ENCODE assay signal across 23 cellular contexts in genomic region chr12:12297201-12297830, GRCh38. TPM values are rescaled to one million over a fixed set of nuclear protein-coding genes. Genes with fewer than 3 reads are reported as not detected.
"Had no signal": no experiment of that assay in that cellular context is flagged by ENCODE, and none has a peak within 500 bp of the region (broad histone marks: within the 10 kb centered on the region; RNA-seq: fewer than 3 reads in every experiment).

No MANE protein-coding gene starts in this region.

- H3K36me3 ChIP-seq: lower lobe of right lung, neutrophil, prostate gland, right atrium auricular region, thyroid gland had no signal

- H3K4me3 Mint-ChIP-seq: immature natural killer cell; memory B cell; naive thymus-derived CD4-positive, alpha-beta T cell; nephron; stimulated activated naive CD8-positive, alpha-beta T cell treated with anti-CD3 and anti-CD28 coated beads, Interleukin-15, amount 100 ng/mL, for 72 hours; type B pancreatic cell had no signal

- H3K4me1 ChIP-seq: right atrium auricular region, thyroid gland had no signal

- H3K9me3 Mint-ChIP-seq: immature natural killer cell; stimulated activated naive CD8-positive, alpha-beta T cell treated with anti-CD3 and anti-CD28 coated beads, Interleukin-15, amount 100 ng/mL, for 72 hours; type B pancreatic cell had no signal

- H3K27ac Mint-ChIP-seq: immature natural killer cell; memory B cell; nephron; stimulated activated naive CD8-positive, alpha-beta T cell treated with anti-CD3 and anti-CD28 coated beads, Interleukin-15, amount 100 ng/mL, for 72 hours had no signal

- ATAC-seq: left ventricle myocardium superior; lower lobe of right lung; naive thymus-derived CD4-positive, alpha-beta T cell; sciatic nerve; stimulated activated naive CD8-positive, alpha-beta T cell treated with anti-CD3 and anti-CD28 coated beads, Interleukin-15, amount 100 ng/mL, for 72 hours had no signal

- H3K4me2 ChIP-seq: smooth muscle cell had no signal

- H3K9me3 ChIP-seq: lower lobe of right lung, neutrophil, prostate gland, right atrium auricular region, thyroid gland had no signal

- H3K27ac ChIP-seq: dorsolateral prefrontal cortex, lower lobe of right lung, neutrophil, prostate gland, right atrium auricular region, thyroid gland had no signal

- H3K27me3 Mint-ChIP-seq: stimulated activated naive CD8-positive, alpha-beta T cell treated with anti-CD3 and anti-CD28 coated beads, Interleukin-15, amount 100 ng/mL, for 72 hours; type B pancreatic cell had no signal

- H3K36me3 Mint-ChIP-seq: immature natural killer cell; memory B cell; naive thymus-derived CD4-positive, alpha-beta T cell; type B pancreatic cell had no signal

- H3K27me3 ChIP-seq: dorsolateral prefrontal cortex, right atrium auricular region, thyroid gland had no signal

- DNase-seq: dorsolateral prefrontal cortex; effector CD4-positive, alpha-beta T cell; hypothalamus; immature natural killer cell; left ventricle myocardium superior; lower lobe of right lung; midbrain; naive thymus-derived CD4-positive, alpha-beta T cell; stimulated activated CD4-positive, alpha-beta T cell treated with anti-CD3 and anti-CD28 coated beads, Interleukin-12 subunit alpha, Interleukin-12 subunit beta, amount 100 ng/mL, for 4 hours; stimulated activated CD4-positive, alpha-beta T cell treated with anti-CD3 and anti-CD28 coated beads, Interleukin-1b, Interleukin-23, amount 100 ng/mL, for 48 hours; stimulated activated CD4-positive, alpha-beta T cell treated with anti-CD3 and anti-CD28 coated beads, Interleukin-4, amount 100 ng/mL, for 1 hour; stimulated activated CD8-positive, alpha-beta memory T cell treated with anti-CD3 and anti-CD28 coated beads, Interleukin-4, amount 100 ng/mL, for 48 hours; stimulated activated naive CD4-positive, alpha-beta T cell; stimulated activated naive CD8-positive, alpha-beta T cell treated with anti-CD3 and anti-CD28 coated beads, Interleukin-15, amount 100 ng/mL, for 72 hours; thyroid gland had no signal

- H3K4me3 ChIP-seq: dorsolateral prefrontal cortex, lower lobe of right lung, prostate gland, right atrium auricular region, smooth muscle cell, thyroid gland had no signal

- H3K4me1 Mint-ChIP-seq: immature natural killer cell; memory B cell; naive thymus-derived CD4-positive, alpha-beta T cell; stimulated activated naive CD8-positive, alpha-beta T cell treated with anti-CD3 and anti-CD28 coated beads, Interleukin-15, amount 100 ng/mL, for 72 hours had no signal

RNA-seq across cellular contexts. Expression of gene LRP6, which starts 30.5 kb away (rescaled TPM):
- polyA plus RNA-seq: immature natural killer cell had no signal
